In the genomic region with DNA sequence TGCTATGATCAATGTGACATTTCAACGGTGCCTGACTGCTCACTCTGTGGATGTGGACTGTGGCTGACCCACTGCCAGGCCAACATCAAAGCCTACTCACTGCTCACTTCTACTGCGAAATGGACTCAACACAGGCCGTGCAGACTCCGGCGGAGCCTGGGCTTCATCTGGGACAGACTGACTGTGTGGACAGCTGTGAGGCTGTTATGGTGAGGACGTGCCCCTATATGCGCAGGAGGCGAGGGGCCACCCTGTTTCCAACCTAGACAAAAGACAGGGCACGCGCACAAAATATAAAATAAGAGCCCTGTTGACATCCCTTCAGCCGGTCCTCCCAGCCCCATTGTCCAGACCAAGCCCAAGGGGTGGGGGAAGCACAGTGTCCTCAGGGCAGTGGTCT, we compare ENCODE assay signal across 27 cellular contexts.
"Had no signal": no experiment of that assay in that cellular context is flagged by ENCODE, and none has a peak within 500 bp of the region (broad histone marks: within the 10 kb centered on the region; RNA-seq: fewer than 3 reads in every experiment).

No MANE protein-coding gene starts in this region.

- H3K4me3 ChIP-seq: left ventricle myocardium inferior, lung, pancreas, right atrium auricular region, right lobe of liver, smooth muscle cell, stomach, testis, thyroid gland, transverse colon, upper lobe of left lung had no signal

- DNase-seq: head of caudate nucleus; hippocampal formation; immature natural killer cell; kidney; left colon; left ventricle myocardium inferior; mesendoderm; naive B cell; natural killer cell; pancreas; right lobe of liver; stimulated activated CD4-positive, alpha-beta T cell treated with anti-CD3 and anti-CD28 coated beads, Interleukin-1b, Interleukin-23, amount 100 ng/mL, for 48 hours; stimulated activated CD4-positive, alpha-beta T cell treated with anti-CD3 and anti-CD28 coated beads, Interleukin-2, amount 100 ng/mL, for 48 hours; stimulated activated CD4-positive, alpha-beta T cell treated with anti-CD3 and anti-CD28 coated beads, Interleukin-4, amount 100 ng/mL, for 4 hours; stimulated activated CD8-positive, alpha-beta memory T cell treated with anti-CD3 and anti-CD28 coated beads, Interleukin-4, amount 100 ng/mL, for 48 hours; stimulated activated naive CD8-positive, alpha-beta T cell treated with anti-CD3 and anti-CD28 coated beads, Interleukin-15, Interleukin-2, amounts not matched to agents 100 U/mL and 50 U/mL, for 24 hours; stomach; testis; thyroid gland; transverse colon had no signal

- H3K4me3 Mint-ChIP-seq: immature natural killer cell; mesothelial cell of epicardium; naive B cell; natural killer cell; stimulated activated memory B cell treated with anti-CD40 and anti-IgM and Interleukin-4, amounts not matched to agents 10 μg/mL and 1 μg/mL and 100 μg/mL, for 72 hours had no signal

- H3K9me3 Mint-ChIP-seq: immature natural killer cell; mesothelial cell of epicardium; naive B cell; natural killer cell; stimulated activated memory B cell treated with anti-CD40 and anti-IgM and Interleukin-4, amounts not matched to agents 10 μg/mL and 1 μg/mL and 100 μg/mL, for 72 hours had no signal

- H3K27ac ChIP-seq: left ventricle myocardium inferior, neutrophil, pancreas, right atrium auricular region, right lobe of liver, stomach, testis, thyroid gland, transverse colon, upper lobe of left lung had no signal

- H3K4me1 Mint-ChIP-seq: immature natural killer cell; mesothelial cell of epicardium; natural killer cell; stimulated activated memory B cell treated with anti-CD40 and anti-IgM and Interleukin-4, amounts not matched to agents 10 μg/mL and 1 μg/mL and 100 μg/mL, for 72 hours had no signal

- H3K36me3 ChIP-seq: left ventricle myocardium inferior, neutrophil, pancreas, right atrium auricular region, right lobe of liver, stomach, thyroid gland, transverse colon, upper lobe of left lung had no signal

- H3K4me1 ChIP-seq: left ventricle myocardium inferior, pancreas, right atrium auricular region, right lobe of liver, stomach, testis, thyroid gland, transverse colon, upper lobe of left lung had no signal

- H3K36me3 Mint-ChIP-seq: immature natural killer cell; mesothelial cell of epicardium; naive B cell; natural killer cell; stimulated activated memory B cell treated with anti-CD40 and anti-IgM and Interleukin-4, amounts not matched to agents 10 μg/mL and 1 μg/mL and 100 μg/mL, for 72 hours had no signal

- H3K9me3 ChIP-seq: left ventricle myocardium inferior, neutrophil, pancreas, right atrium auricular region, right lobe of liver, stomach, testis, thyroid gland, transverse colon, upper lobe of left lung had no signal

- H3K27me3 ChIP-seq: neutrophil, pancreas, right atrium auricular region, right lobe of liver, stomach, testis, thyroid gland, transverse colon, upper lobe of left lung had no signal

- ATAC-seq: left colon; natural killer cell; pancreas; right lobe of liver; stimulated activated memory B cell treated with anti-CD40 and anti-IgM and Interleukin-4, amounts not matched to agents 10 μg/mL and 1 μg/mL and 100 μg/mL, for 72 hours; stimulated activated naive CD8-positive, alpha-beta T cell treated with anti-CD3 and anti-CD28 coated beads, Interleukin-15, Interleukin-2, amounts not matched to agents 100 U/mL and 50 U/mL, for 24 hours had no signal

- H3K4me2 ChIP-seq: smooth muscle cell had no signal

- H3K27ac Mint-ChIP-seq: immature natural killer cell; mesothelial cell of epicardium; naive B cell; natural killer cell; stimulated activated memory B cell treated with anti-CD40 and anti-IgM and Interleukin-4, amounts not matched to agents 10 μg/mL and 1 μg/mL and 100 μg/mL, for 72 hours had no signal

- H3K27me3 Mint-ChIP-seq: stimulated activated memory B cell treated with anti-CD40 and anti-IgM and Interleukin-4, amounts not matched to agents 10 μg/mL and 1 μg/mL and 100 μg/mL, for 72 hours had no signal
